In the genomic region with DNA sequence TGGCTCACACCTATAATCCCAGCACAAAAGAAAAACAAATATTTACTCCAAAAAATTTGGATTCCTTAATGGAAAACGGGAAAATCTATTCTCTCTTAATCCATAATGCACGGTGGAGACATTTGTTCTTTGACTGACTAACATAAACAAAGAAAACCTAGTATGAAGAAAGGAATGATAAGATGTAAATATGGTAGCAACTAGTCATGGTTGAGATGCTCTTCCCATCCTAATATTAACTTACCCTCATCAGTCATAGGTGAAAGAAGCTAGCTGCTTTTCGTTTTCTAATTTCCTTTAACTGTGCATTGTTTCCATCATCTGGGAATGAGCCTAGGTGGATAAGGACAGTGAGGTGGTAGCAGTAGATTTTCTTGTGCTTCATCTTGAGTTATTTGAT, we compare ENCODE assay signal across 1 cellular context.
TF ChIP-seq lines count a peak whose summit lies in the region.

No MANE protein-coding gene starts in this region.

TF ChIP-seq in IMR-90, 13 proteins besides CTCF, POLR2A, EP300 and RAD21 (continued from another document):
- TF ChIP-seq NFE2L2 (IDR thresholded peaks at IDR 0.05; ENCODE audit: low read depth, low read length) = no peak
- TF ChIP-seq, protein P1, sequence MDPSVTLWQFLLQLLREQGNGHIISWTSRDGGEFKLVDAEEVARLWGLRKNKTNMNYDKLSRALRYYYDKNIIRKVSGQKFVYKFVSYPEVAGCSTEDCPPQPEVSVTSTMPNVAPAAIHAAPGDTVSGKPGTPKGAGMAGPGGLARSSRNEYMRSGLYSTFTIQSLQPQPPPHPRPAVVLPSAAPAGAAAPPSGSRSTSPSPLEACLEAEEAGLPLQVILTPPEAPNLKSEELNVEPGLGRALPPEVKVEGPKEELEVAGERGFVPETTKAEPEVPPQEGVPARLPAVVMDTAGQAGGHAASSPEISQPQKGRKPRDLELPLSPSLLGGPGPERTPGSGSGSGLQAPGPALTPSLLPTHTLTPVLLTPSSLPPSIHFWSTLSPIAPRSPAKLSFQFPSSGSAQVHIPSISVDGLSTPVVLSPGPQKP (IDR thresholded peaks at IDR 0.05; ENCODE audit: borderline replicate concordance, low read depth, low read length) = no peak
- TF ChIP-seq FOS (IDR thresholded peaks at IDR 0.05; ENCODE audit: low read depth, low read length) = no peak
- no peak for TF ChIP-seq MAZ (IDR thresholded peaks at IDR 0.05; ENCODE audit: borderline replicate concordance, low read depth, low read length)
- TF ChIP-seq SMC3 (IDR thresholded peaks at IDR 0.05; ENCODE audit: low read depth, low read length) = no peak
- TF ChIP-seq RFX5 (IDR thresholded peaks at IDR 0.05; ENCODE audit: low read depth, low read length) = no peak
- no peak for TF ChIP-seq MAFK (IDR thresholded peaks at IDR 0.05; ENCODE audit: low read depth, low read length)
